Comparison of ENCODE assay signal across 16 cellular contexts in the genomic region with DNA sequence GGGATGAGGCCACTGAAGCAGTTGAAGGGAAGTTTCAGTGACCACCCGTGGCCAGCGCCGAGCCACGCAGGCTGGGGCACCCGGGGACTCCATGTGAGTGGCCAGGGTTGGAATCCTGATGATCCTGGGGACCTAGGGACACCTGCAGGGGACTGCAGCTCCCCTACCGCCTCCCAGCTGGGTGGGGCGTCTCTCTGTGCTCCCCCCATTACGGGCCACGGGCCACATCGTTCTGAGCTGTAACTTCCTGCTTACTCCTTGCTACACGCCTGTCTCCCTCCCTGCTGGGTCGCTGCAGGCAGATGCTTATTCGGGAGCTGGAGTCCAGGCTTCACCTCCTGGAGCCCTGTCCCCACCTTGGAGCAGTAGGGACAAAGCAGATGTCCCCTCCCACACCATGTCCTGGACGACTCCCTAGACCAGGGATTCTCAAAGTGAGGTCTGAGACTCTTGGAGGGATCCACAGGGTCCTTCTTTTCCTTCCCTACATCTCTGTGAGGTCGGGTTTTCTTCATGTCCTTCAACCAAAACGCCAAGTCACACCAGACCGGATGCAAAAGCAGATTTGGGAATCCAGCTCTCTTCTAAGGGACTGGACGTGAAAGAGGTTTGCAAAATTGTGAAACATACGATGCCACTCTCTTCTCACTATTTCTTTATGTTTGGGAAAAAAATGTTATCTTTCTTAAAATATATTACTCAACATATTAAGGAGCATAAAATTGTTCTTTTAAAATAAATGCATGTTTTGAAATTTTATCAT.
DNase-seq lines count a peak whose midpoint lies in the region; ATAC-seq, FAIRE-seq and TF ChIP-seq lines count a peak whose summit lies in the region.
"Had no signal": no experiment of that assay in that cellular context is flagged by ENCODE, and none has a peak within 500 bp of the region (broad histone marks: within the 10 kb centered on the region; RNA-seq: fewer than 3 reads in every experiment).

No MANE protein-coding gene starts in this region.

- H3K27me3 ChIP-seq in AG04450 (ENCODE audit: control insufficient read depth, insufficient read depth, low read length), result no peaks in the 10 kb centered on the region
- H3K27me3 ChIP-seq: vagina had no signal

- H3K9me3 ChIP-seq in AG04450 (ENCODE audit: control insufficient read depth, insufficient read depth, low read length) (peaks cover 15% of the 10 kb centered on the region), mucosa of descending colon (peaks cover 7% of the 10 kb centered on the region)
- H3K9me3 ChIP-seq: vagina had no signal

- no peaks in the 10 kb centered on the region for H3K4me1 ChIP-seq in mucosa of descending colon (ENCODE audit: low read depth)

- no peak for FAIRE-seq in RCC 7860 (lab: Jason Lieb, UNC)

- CTCF ChIA-PET in AG04450 (lab: Charles Lee), result no interaction called here

- intact Hi-C loops in mucosa of descending colon (cut with DNase I, micrococcal nuclease), result no loop called here

- DNase-seq in AG04450 (ENCODE audit: low read depth, low spot score) (no peak), NOMO-1 treated with DMSO at 0.1 percent for 48 hours (lab: John Stamatoyannopoulos, UW; ENCODE audit: unreplicated experiment) (peak; percentile 37), mucosa of descending colon (no peak), RCC 7860 (ENCODE audit: low spot score) (no peak)
- DNase-seq in activated naive CD4-positive, alpha-beta T cell (lab: John Stamatoyannopoulos, UW), result no peak
- DNase-seq in activated naive CD4-positive, alpha-beta T cell treated with Interleukin-2 at 50 U/mL for 16 hours, result no peak
- DNase-seq: activated naive CD8-positive, alpha-beta T cell treated with anti-CD3 and anti-CD28 coated beads, Interleukin-2, amount 50 U/mL, for 24 hours; AML-193; NCI-H2029; NCI-H774; stimulated activated CD8-positive, alpha-beta memory T cell treated with anti-CD3 and anti-CD28 coated beads, Interleukin-4, amount 100 ng/mL, for 48 hours had no signal

- ATAC-seq in mucosa of descending colon, result peak; percentile 15
- no peak for ATAC-seq in GM18867 (IDR thresholded peaks at IDR 0.05; ENCODE audit: unreplicated experiment)
- ATAC-seq: activated CD4-positive, CD25-positive, alpha-beta regulatory T cell treated with anti-CD3 and anti-CD28 coated beads, Interleukin-2, amount 50 U/mL, for 24 hours; activated naive CD8-positive, alpha-beta T cell treated with anti-CD3 and anti-CD28 coated beads, Interleukin-2, amount 50 U/mL, for 24 hours had no signal

- H3K4me3 ChIP-seq in AG04450 (ENCODE audit: low read depth, low read length) (no peak overlapping the region), mucosa of descending colon (no peak overlapping the region)
- H3K4me3 ChIP-seq: coronary artery, vagina had no signal

- no peaks in the 10 kb centered on the region for H3K36me3 ChIP-seq in mucosa of descending colon (ENCODE audit: low read depth)
- H3K36me3 ChIP-seq: vagina had no signal

- POLR2A ChIA-PET in AG04450 (lab: Yijun Ruan, JAX), result no interaction called here

- peak overlapping the region; percentile 31 for H3K27ac ChIP-seq in AG04450 (ENCODE audit: low read depth, low read length)
- H3K27ac ChIP-seq in cingulate gyrus (ENCODE audit: low read depth, low read length), result peak overlapping the region; percentile 29
- H3K27ac ChIP-seq: vagina had no signal

- TF ChIP-seq CTCF in AG04450 (IDR thresholded peaks at IDR 0.05; ENCODE audit: low read depth, low read length) (no peak), mucosa of descending colon (IDR thresholded peaks at IDR 0.05) (no peak)
